Comparison of ENCODE assay signal across 11 cellular contexts in genomic region chr19:43820861-43821215, GRCh38. TPM values are rescaled to one million over a fixed set of nuclear protein-coding genes. Genes with fewer than 3 reads are reported as not detected.
DNase-seq lines count a peak whose midpoint lies in the region; ATAC-seq, FAIRE-seq and TF ChIP-seq lines count a peak whose summit lies in the region.
"Had no signal": no experiment of that assay in that cellular context is flagged by ENCODE, and none has a peak within 500 bp of the region (broad histone marks: within the 10 kb centered on the region; RNA-seq: fewer than 3 reads in every experiment).

No MANE protein-coding gene starts in this region.

- peak overlapping the region; percentile 77 to 95 for H3K4me3 Mint-ChIP-seq in CD14-positive monocyte
- peak overlapping the region; percentile 97 for H3K4me3 Mint-ChIP-seq in T-helper 17 cell

- no peak for TF ChIP-seq POLR2A in endothelial cell of umbilical vein (IDR thresholded peaks at IDR 0.05; ENCODE audit: low read depth, low read length)
- no peak for TF ChIP-seq POLR2A in GM18505 (IDR thresholded peaks at IDR 0.05; ENCODE audit: borderline replicate concordance, extremely low read depth, insufficient read depth, insufficient read length)

- ATAC-seq in T-helper 17 cell (no peak), GM18505 (IDR thresholded peaks at IDR 0.05; ENCODE audit: unreplicated experiment) (no peak)

- peak overlapping the region; percentile 43 for H3K4me2 ChIP-seq in endothelial cell of umbilical vein (ENCODE audit: insufficient read depth, low read length)

- FAIRE-seq in endothelial cell of umbilical vein (lab: Jason Lieb, UNC): no peak

- CTCF ChIA-PET in endothelial cell of umbilical vein (lab: Charles Lee): interaction anchor here (1.3 to 1.7 kb wide), 3 partner anchors 11 to 153 kb away, joined by 4 to 7 read pairs (median 5); no protein-coding TSS in a partner anchor

- H3K4me3 ChIP-seq in endothelial cell of umbilical vein (replicated peaks in 1 of 3; ENCODE audit: insufficient read depth in 1 of 3, low read depth in 1 of 3, low read length in 3 of 3) (peak overlapping the region; percentile 15 to 36 (median 18)), retinal pigment epithelial cell (ENCODE audit: low read length) (peak overlapping the region; percentile 50)
- H3K4me3 ChIP-seq: SJCRH30 had no signal

- H3K36me3 Mint-ChIP-seq in CD14-positive monocyte (peaks cover 5% of the 10 kb centered on the region in 2 donors), T-helper 17 cell (ENCODE audit: low read depth) (no peaks in the 10 kb centered on the region)

- H3K4me1 ChIP-seq in endothelial cell of umbilical vein (ENCODE audit: control insufficient read depth, extremely low read depth, insufficient read depth, low read length): no peaks in the 10 kb centered on the region
- H3K4me1 ChIP-seq: SJCRH30 had no signal

- H3K9ac ChIP-seq in endothelial cell of umbilical vein (replicated peaks; ENCODE audit: extremely low read depth, insufficient read depth, low read length): no peak overlapping the region

- H3K9me1 ChIP-seq in endothelial cell of umbilical vein (replicated peaks; ENCODE audit: control insufficient read depth, extremely low read depth, insufficient read depth, low read length): no peaks in the 10 kb centered on the region

- intact Hi-C loops in CD14-positive monocyte (cut with micrococcal nuclease) (loop anchor here (10.0 kb wide), 3 partner anchors 114 to 274 kb away; partner anchors contain the start of genes ZNF224 (in 1 of the 2), ZNF284 (in 1 of the 2) and ZNF45 (in 1 of the 2)), endothelial cell of umbilical vein (cut with micrococcal nuclease) (loop anchor here (10.0 kb wide), 1 partner anchor 274 kb away; the partner anchor contains the start of gene ZNF224)

- H3K27me3 Mint-ChIP-seq in CD14-positive monocyte (ENCODE audit: low read depth in 3 of 3) (peaks cover 32 to 51% (median 34%) of the 10 kb centered on the region in 3 donors), T-helper 17 cell (peaks cover 5% of the 10 kb centered on the region)

- DNase-seq in CD14-positive monocyte (ENCODE audit: low spot score): no peak
- no peak for DNase-seq in T-helper 17 cell
- no peak for DNase-seq in endothelial cell of umbilical vein (ENCODE audit: low read depth, low spot score)
- DNase-seq in retinal pigment epithelial cell (ENCODE audit: low read depth): no peak
- DNase-seq in stimulated activated CD4-positive, alpha-beta T cell treated with anti-CD3 and anti-CD28 coated beads, Interleukin-12 subunit alpha, Interleukin-12 subunit beta, amount 100 ng/mL, for 4 hours: no peak
- DNase-seq in stimulated activated CD4-positive, alpha-beta T cell treated with anti-CD3 and anti-CD28 coated beads, Interleukin-2, amount 100 ng/mL, for 24 hours: no peak
- no peak for DNase-seq in mesenteric fat pad (ENCODE audit: low spot score)
- DNase-seq: activated gamma-delta T cell treated with Interleukin-2 at 50 U/mL for 16 hours, NCI-H1417, SJCRH30 had no signal

- no peak overlapping the region for H3K27ac ChIP-seq in endothelial cell of umbilical vein (ENCODE audit: insufficient read depth, low read depth, low read length)
- H3K27ac ChIP-seq: SJCRH30 had no signal

- H3K9me3 Mint-ChIP-seq in CD14-positive monocyte: peaks cover 16 to 38% (median 27%) of the 10 kb centered on the region in 7 donors

- no peak overlapping the region for H3K27ac Mint-ChIP-seq in CD14-positive monocyte
- peak overlapping the region; percentile 86 for H3K27ac Mint-ChIP-seq in T-helper 17 cell

- BruUV-seq in endothelial cell of umbilical vein (replicated peaks; lab: Mats Ljungman, UMichigan): no TSS peak

- no peaks in the 10 kb centered on the region for H3K79me2 ChIP-seq in endothelial cell of umbilical vein (ENCODE audit: control insufficient read depth, insufficient read depth, low read length)

- POLR2A ChIA-PET in endothelial cell of umbilical vein (lab: Charles Lee): no interaction called here

- H2AFZ ChIP-seq in endothelial cell of umbilical vein (ENCODE audit: low read depth, low read length): peak overlapping the region; percentile 91

- dilution Hi-C loops in endothelial cell of umbilical vein (cut with MboI; ENCODE audit: extremely low pct_ligation_motif_present, low sequenced_read_pairs): no loop called here

- no peaks in the 10 kb centered on the region for H3K9me3 ChIP-seq in T-helper 17 cell (ENCODE audit: control insufficient read depth, low read length, poor library complexity, severe bottlenecking)
- no peaks in the 10 kb centered on the region for H3K9me3 ChIP-seq in endothelial cell of umbilical vein (replicated peaks; ENCODE audit: control insufficient read depth, insufficient read depth, low read length)
- H3K9me3 ChIP-seq: SJCRH30 had no signal

- TF ChIP-seq CTCF in CD14-positive monocyte (IDR thresholded peaks at IDR 0.05) (no peak), endothelial cell of umbilical vein (IDR thresholded peaks at IDR 0.05; ENCODE audit: extremely low read depth in 1 of 2, insufficient read depth in 1 of 2, low read depth in 1 of 2, low read length in 2 of 2) (no peak), retinal pigment epithelial cell (conservative IDR thresholded peaks at IDR 0.05; ENCODE audit: low read depth, low read length) (no peak)

- peaks cover 9 to 21% of the 10 kb centered on the region in 2 experiments for H3K27me3 ChIP-seq in endothelial cell of umbilical vein (ENCODE audit: control insufficient read depth in 2 of 2, insufficient read depth in 2 of 2, low read length in 2 of 2)
- H3K27me3 ChIP-seq: SJCRH30 had no signal

- no peaks in the 10 kb centered on the region for H3K36me3 ChIP-seq in endothelial cell of umbilical vein (ENCODE audit: control insufficient read depth in 2 of 2, extremely low read depth in 1 of 2, insufficient read depth in 2 of 2, low read length in 2 of 2)
- H3K36me3 ChIP-seq: SJCRH30 had no signal

- H3K4me1 Mint-ChIP-seq in CD14-positive monocyte (peaks cover 10% of the 10 kb centered on the region), T-helper 17 cell (peaks cover 10% of the 10 kb centered on the region)

- H4K20me1 ChIP-seq in endothelial cell of umbilical vein (replicated peaks; ENCODE audit: control insufficient read depth, extremely low read depth, insufficient read depth, low read length): no peaks in the 10 kb centered on the region

TF ChIP-seq in endothelial cell of umbilical vein, 7 proteins besides CTCF, POLR2A, EP300 and RAD21:
- TF ChIP-seq FOS (IDR thresholded peaks at IDR 0.05; ENCODE audit: borderline replicate concordance, insufficient read depth, low read length) (no peak), MYC (IDR thresholded peaks at IDR 0.05; ENCODE audit: low read depth, low read length) (no peak), POLR2AphosphoS5 (IDR thresholded peaks at IDR 0.05; ENCODE audit: insufficient read depth, low read depth, low read length) (no peak), MAX (IDR thresholded peaks at IDR 0.05; ENCODE audit: insufficient read depth, insufficient read length) (no peak), JUN (IDR thresholded peaks at IDR 0.05; ENCODE audit: borderline replicate concordance, insufficient read depth, insufficient read length, low read depth) (no peak), EZH2 (IDR thresholded peaks at IDR 0.05; ENCODE audit: borderline replicate concordance, low read depth, low read length, severe bottlenecking) (no peak), GATA2 (IDR thresholded peaks at IDR 0.05; ENCODE audit: insufficient read depth, insufficient read length, low read depth, low read length) (no peak)
TF ChIP-seq in endothelial cell of umbilical vein: peak in this region for 0.

RNA-seq across cellular contexts. Expression of gene ZNF283, which starts 6.3 kb away (rescaled TPM):
- polyA plus RNA-seq in CD14-positive monocyte (1 to 10 TPM in 1 of 2 donors, under 1 TPM in 1; 0.80 to 2.5 TPM), endothelial cell of umbilical vein (1.4 and 1.9 TPM in 2 replicates)
- total RNA-seq in T-helper 17 cell (1 to 10 TPM; 4.4 to 6.9 TPM), endothelial cell of umbilical vein (6.0 and 10.7 TPM in 2 replicates), mesenteric fat pad (8.2 TPM)
- polyA plus RNA-seq in endothelial cell of umbilical vein (2011; cell fraction: cytosol; rRNA removed): 1.7 TPM in 2 replicates
- 6.5 and 6.9 TPM in 2 replicates for polyA plus RNA-seq in endothelial cell of umbilical vein (2011; cell fraction: nucleus; rRNA removed)
- 4.0 and 5.0 TPM in 2 replicates for polyA plus RNA-seq in endothelial cell of umbilical vein (2012)
- 4.7 and 5.4 TPM in 2 replicates for polyA minus RNA-seq in endothelial cell of umbilical vein
- polyA minus RNA-seq in endothelial cell of umbilical vein (2011; cell fraction: cytosol; rRNA and poly(A)+ RNA removed): 4.4 TPM
- 7.6 and 12.2 TPM in 2 replicates for polyA minus RNA-seq in endothelial cell of umbilical vein (2011; cell fraction: nucleus; rRNA and poly(A)+ RNA removed)

RNA-seq across cellular contexts. Expression of gene LYPD5, which starts 18.6 kb away (rescaled TPM):
- polyA plus RNA-seq in CD14-positive monocyte (under 1 TPM; 0.24 to 0.39 TPM), endothelial cell of umbilical vein (0.11 and 0.28 TPM in 2 replicates)
- total RNA-seq in T-helper 17 cell (under 1 TPM in 1 of 2 donors, not detected in 1; 0.45 TPM), endothelial cell of umbilical vein (not detected in 2 replicates), mesenteric fat pad (2.0 TPM)
- 0.08 and 0.12 TPM in 2 replicates for polyA plus RNA-seq in endothelial cell of umbilical vein (2011; cell fraction: cytosol; rRNA removed)
- 0.29 and 0.34 TPM in 2 replicates for polyA plus RNA-seq in endothelial cell of umbilical vein (2011; cell fraction: nucleus; rRNA removed)
- polyA plus RNA-seq in endothelial cell of umbilical vein (2012): 0.16 and 0.25 TPM in 2 replicates
- polyA minus RNA-seq in endothelial cell of umbilical vein: not detected in 2 replicates
- polyA minus RNA-seq in endothelial cell of umbilical vein (2011; cell fraction: cytosol; rRNA and poly(A)+ RNA removed): not detected
- not detected in 2 replicates for polyA minus RNA-seq in endothelial cell of umbilical vein (2011; cell fraction: nucleus; rRNA and poly(A)+ RNA removed)

RNA-seq across cellular contexts. Expression of gene KCNN4, which starts 40.1 kb away (rescaled TPM):
- 10 to 100 TPM; 12.9 to 17.1 TPM for polyA plus RNA-seq in CD14-positive monocyte
- 10 to 100 TPM; 46.4 to 63.1 TPM for total RNA-seq in T-helper 17 cell
- 0.35 TPM in 1 of 2 replicates, not detected in the other for total RNA-seq in endothelial cell of umbilical vein
- polyA plus RNA-seq in endothelial cell of umbilical vein: 0.27 and 0.29 TPM in 2 replicates
- 0.14 and 0.16 TPM in 2 replicates for polyA plus RNA-seq in endothelial cell of umbilical vein (2011; cell fraction: cytosol; rRNA removed)
- 0.22 and 0.76 TPM in 2 replicates for polyA plus RNA-seq in endothelial cell of umbilical vein (2011; cell fraction: nucleus; rRNA removed)
- 0.26 TPM in 1 of 2 replicates, not detected in the other for polyA plus RNA-seq in endothelial cell of umbilical vein (2012)
- polyA minus RNA-seq in endothelial cell of umbilical vein: 0.41 and 0.42 TPM in 2 replicates
- polyA minus RNA-seq in endothelial cell of umbilical vein (2011; cell fraction: cytosol; rRNA and poly(A)+ RNA removed): 26.3 TPM
- polyA minus RNA-seq in endothelial cell of umbilical vein (2011; cell fraction: nucleus; rRNA and poly(A)+ RNA removed): not detected in 2 replicates
- 3.1 TPM for total RNA-seq in mesenteric fat pad

Comparison
In these comparisons a context has a peak if more than half of its experiments do, and no peak if none do; other contexts are left out.
1. RNA of gene KCNN4, which starts 40.1 kb away (total RNA-seq): 46.4 to 63.1 TPM in T-helper 17 cell; 3.1 TPM in mesenteric fat pad (single experiment) and 0.35 TPM in endothelial cell of umbilical vein; every median in the first group is over 10 times any median in the second.